8 cellular contexts compared by ENCODE assay signal in the genomic region with DNA sequence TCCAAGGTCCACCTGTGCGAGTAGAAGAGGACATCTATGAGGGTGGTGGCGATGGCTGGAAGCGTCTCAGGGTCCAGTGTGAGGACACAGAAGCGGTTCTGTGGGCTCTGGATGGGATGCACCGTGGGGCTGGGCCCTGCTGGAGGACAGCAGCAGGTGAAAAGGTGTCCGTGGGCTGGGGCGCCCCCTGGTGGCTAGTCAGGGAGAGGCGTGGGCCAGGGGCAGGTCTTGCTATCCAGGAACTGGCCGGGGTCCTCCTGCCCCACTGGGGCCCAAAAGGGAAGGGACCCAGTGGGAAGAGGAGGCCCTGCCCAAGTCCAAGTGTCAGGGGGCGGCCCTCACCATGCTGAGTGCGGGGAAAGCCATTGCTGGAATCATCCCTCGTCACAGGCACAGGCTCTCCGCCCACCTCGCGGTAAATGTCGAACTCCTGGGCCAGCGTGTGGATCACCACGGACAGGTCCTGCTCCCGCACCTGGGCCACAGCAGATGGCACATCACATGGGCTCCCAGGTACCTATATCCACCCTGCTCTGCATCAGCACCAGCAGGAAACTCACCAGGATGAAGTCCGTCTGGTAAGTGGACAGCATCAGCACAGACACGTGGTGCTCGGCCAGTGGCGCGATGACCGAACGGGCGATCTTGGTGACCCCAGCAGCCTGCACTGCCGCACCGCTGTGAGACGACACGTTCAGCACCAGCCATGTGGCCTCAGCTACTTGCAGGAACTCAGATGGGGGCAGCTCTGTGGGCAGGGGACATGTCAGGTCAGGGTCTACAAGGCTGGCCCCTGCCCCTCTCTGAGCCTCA.
DNase-seq lines count a peak whose midpoint lies in the region; ATAC-seq and TF ChIP-seq lines count a peak whose summit lies in the region.

No MANE protein-coding gene starts in this region.

- in situ Hi-C loops in astrocyte of the spinal cord (cut with HindIII; ENCODE audit: low sequenced_read_pairs), result no loop called here

- H3K27me3 ChIP-seq in KMS-11 (ENCODE audit: insufficient read depth, low read depth), result no peaks in the 10 kb centered on the region

- H3K4me2 ChIP-seq in KMS-11, result peak overlapping the region; percentile 34; the same call in 1 of the 2 replicates

- H3K9ac ChIP-seq in KMS-11, result no peak overlapping the region

- H3K36me3 ChIP-seq in KMS-11 (ENCODE audit: insufficient read depth), result no peaks in the 10 kb centered on the region

- H4K20me1 ChIP-seq in KMS-11 (ENCODE audit: insufficient read depth), result no peaks in the 10 kb centered on the region

- no peak overlapping the region for H3K27ac ChIP-seq in KMS-11

- H3K4me1 ChIP-seq in KMS-11 (ENCODE audit: low read depth, poor library complexity, severe bottlenecking), result peaks cover 35% of the 10 kb centered on the region

- H2AFZ ChIP-seq in KMS-11 (ENCODE audit: low read depth), result peak overlapping the region; percentile 64; the same call in 1 of the 2 replicates

- DNase-seq in DMS53 treated with DMSO at 0.1 percent for 48 hours (lab: John Stamatoyannopoulos, UW; ENCODE audit: unreplicated experiment), result peak; percentile 10
- DNase-seq in T1000 (lab: John Stamatoyannopoulos, UW), result peak; percentile 40
- peak; percentile 48 for DNase-seq in astrocyte of the spinal cord (ENCODE audit: low read depth, low spot score)
- DNase-seq in kidney tubule cell (ENCODE audit: low spot score), result peak; percentile 71
- peak; percentile 77 to 88 (median 82) for DNase-seq in stimulated activated CD4-positive, alpha-beta T cell treated with anti-CD3 and anti-CD28 coated beads, TNF-alpha, amount 100 ng/mL, for 24 hours (ENCODE audit: low read depth in 3 of 3)

- TF ChIP-seq CTCF in KMS-11 (conservative IDR thresholded peaks at IDR 0.05; ENCODE audit: low read depth, low read length) (peak; percentile 78), astrocyte of the spinal cord (IDR thresholded peaks at IDR 0.05; ENCODE audit: low read depth, low read length) (peak; percentile 93)

- H3K4me3 ChIP-seq in KMS-11 (IDR thresholded peaks at IDR 0.05; ENCODE audit: insufficient read depth, low read depth, low read length) (no peak overlapping the region), astrocyte of the spinal cord (ENCODE audit: low read depth, low read length) (no peak overlapping the region)

- ATAC-seq in GM19023 (IDR thresholded peaks at IDR 0.05; ENCODE audit: unreplicated experiment), result no peak
- no peak for ATAC-seq in GM18870 (IDR thresholded peaks at IDR 0.05; ENCODE audit: unreplicated experiment)

- H3K79me2 ChIP-seq in KMS-11 (ENCODE audit: insufficient read depth, low read depth), result no peaks in the 10 kb centered on the region

Comparison
In these comparisons a context has a peak if more than half of its experiments do, and no peak if none do; other contexts are left out.
1. DNase-seq: peak in every context shown above with its lines; median percentile 82 in stimulated activated CD4-positive, alpha-beta T cell treated with anti-CD3 and anti-CD28 coated beads, TNF-alpha, amount 100 ng/mL, for 24 hours; 71 in kidney tubule cell; 48 in astrocyte of the spinal cord; 40 in T1000; 10 in DMS53 treated with DMSO at 0.1 percent for 48 hours.